Comparison of ENCODE assay signal across 35 cellular contexts in genomic region chr3:21634112-21634511, GRCh38.
"Had no signal": no experiment of that assay in that cellular context is flagged by ENCODE, and none has a peak within 500 bp of the region (broad histone marks: within the 10 kb centered on the region; RNA-seq: fewer than 3 reads in every experiment).

No MANE protein-coding gene starts in this region.

- FAIRE-seq: bronchial epithelial cell, TTC549 had no signal

- H3K4me1 ChIP-seq: ascending aorta had no signal

- H3K9me3 ChIP-seq: ascending aorta had no signal

- H3K4me3 ChIP-seq: ascending aorta, cardiac muscle cell had no signal

- H3K27me3 Mint-ChIP-seq: activated CD4-positive, alpha-beta memory T cell treated with anti-CD3 and anti-CD28 coated beads for 36 hours; activated CD4-positive, alpha-beta T cell treated with anti-CD3 and anti-CD28 coated beads, Interleukin-2, amount 10 ng/mL, durations not matched to agents 24 days and 14 days; activated CD8-positive, alpha-beta T cell treated with anti-CD3 and anti-CD28 coated beads for 36 hours; activated naive CD4-positive, alpha-beta T cell treated with anti-CD3 and anti-CD28 coated beads, Interleukin-2, amount 10 ng/mL, durations not matched to agents 7 days and 5 days; activated naive CD4-positive, alpha-beta T cell treated with anti-CD3 and anti-CD28 coated beads, Interleukin-2, amount 50 U/mL, for 24 hours; activated naive CD8-positive, alpha-beta T cell; activated naive CD8-positive, alpha-beta T cell treated with anti-CD3 and anti-CD28 coated beads, Interleukin-2, amount 10 ng/mL, durations not matched to agents 7 days and 5 days; activated naive CD8-positive, alpha-beta T cell treated with anti-CD3 and anti-CD28 coated beads, Interleukin-2, amount 50 U/mL, for 24 hours; activated T-cell treated with anti-CD3 and anti-CD28 coated beads, Interleukin-2, amount 50 U/mL, for 24 hours; brain; central memory CD8-positive, alpha-beta T cell had no signal

- ATAC-seq: activated CD8-positive, alpha-beta T cell treated with anti-CD3 and anti-CD28 coated beads for 36 hours; activated naive CD8-positive, alpha-beta T cell treated with anti-CD3 and anti-CD28 coated beads, Interleukin-2, amount 50 U/mL, for 24 hours had no signal

- H3K27me3 ChIP-seq: ascending aorta, cardiac muscle cell had no signal

- DNase-seq: activated CD4-positive, alpha-beta memory T cell treated with anti-CD3 and anti-CD28 coated beads for 36 hours; activated CD4-positive, alpha-beta T cell treated with anti-CD3 and anti-CD28 coated beads for 4 hours; activated CD4-positive, alpha-beta T cell treated with anti-CD3 and anti-CD28 coated beads, Interleukin-2, amount 10 ng/mL, durations not matched to agents 24 days and 14 days; activated CD4-positive, alpha-beta T cell treated with anti-CD3 and anti-CD28 coated beads, Interleukin-2, amount 50 U/mL, for 1 hour; activated CD4-positive, alpha-beta T cell treated with anti-CD3 and anti-CD28 coated beads, Interleukin-2, amount 50 U/mL, for 4 hours; activated CD4-positive, CD25-positive, alpha-beta regulatory T cell; activated CD4-positive, CD25-positive, alpha-beta regulatory T cell treated with anti-CD3 and anti-CD28 coated beads, Interleukin-2, amount 50 U/mL, for 72 hours; activated CD8-positive, alpha-beta memory T cell treated with anti-CD3 and anti-CD28 coated beads, Interleukin-2, amount 50 U/mL, for 48 hours; activated CD8-positive, alpha-beta T cell treated with anti-CD3 and anti-CD28 coated beads for 36 hours; activated effector memory CD4-positive, alpha-beta T cell treated with Interleukin-2 at 50 U/mL for 16 hours; activated gamma-delta T cell; activated naive CD4-positive, alpha-beta T cell treated with anti-CD3 and anti-CD28 coated beads, Interleukin-2, amount 10 ng/mL, durations not matched to agents 7 days and 5 days; activated naive CD4-positive, alpha-beta T cell treated with Interleukin-2 at 50 U/mL for 16 hours; activated naive CD8-positive, alpha-beta T cell treated with anti-CD3 and anti-CD28 coated beads, Interleukin-2, amount 10 ng/mL, durations not matched to agents 7 days and 5 days; activated naive CD8-positive, alpha-beta T cell treated with anti-CD3 and anti-CD28 coated beads, Interleukin-2, amount 50 U/mL, for 24 hours; activated T-cell treated with anti-CD3 and anti-CD28 coated beads, Interleukin-2, amount 50 U/mL, for 24 hours; activated T-cell treated with anti-CD3 and anti-CD28 coated beads, Interleukin-2, amount 50 U/mL, for 48 hours; amygdala; anterior cingulate cortex; caudate nucleus; cerebellar nuclear complex; T-helper 2 cell; T-helper 9 cell had no signal

- H3K4me1 Mint-ChIP-seq: activated CD4-positive, alpha-beta T cell treated with anti-CD3 and anti-CD28 coated beads, Interleukin-2, amount 10 ng/mL, durations not matched to agents 24 days and 14 days; activated naive CD4-positive, alpha-beta T cell treated with anti-CD3 and anti-CD28 coated beads, Interleukin-2, amount 10 ng/mL, durations not matched to agents 7 days and 5 days; activated naive CD4-positive, alpha-beta T cell treated with anti-CD3 and anti-CD28 coated beads, Interleukin-2, amount 50 U/mL, for 24 hours; activated naive CD8-positive, alpha-beta T cell treated with anti-CD3 and anti-CD28 coated beads, Interleukin-2, amount 10 ng/mL, durations not matched to agents 7 days and 5 days; activated naive CD8-positive, alpha-beta T cell treated with anti-CD3 and anti-CD28 coated beads, Interleukin-2, amount 50 U/mL, for 24 hours; brain; central memory CD8-positive, alpha-beta T cell had no signal

- H3K27ac ChIP-seq: ascending aorta, cardiac muscle cell, VCaP had no signal

- H3K9me3 Mint-ChIP-seq: activated CD4-positive, alpha-beta T cell treated with anti-CD3 and anti-CD28 coated beads, Interleukin-2, amount 10 ng/mL, durations not matched to agents 24 days and 14 days; activated naive CD4-positive, alpha-beta T cell treated with anti-CD3 and anti-CD28 coated beads, Interleukin-2, amount 50 U/mL, for 24 hours; brain; central memory CD8-positive, alpha-beta T cell had no signal

- H3K36me3 Mint-ChIP-seq: activated CD4-positive, alpha-beta memory T cell treated with anti-CD3 and anti-CD28 coated beads for 36 hours; activated naive CD4-positive, alpha-beta T cell treated with anti-CD3 and anti-CD28 coated beads, Interleukin-2, amount 10 ng/mL, durations not matched to agents 7 days and 5 days; activated naive CD4-positive, alpha-beta T cell treated with anti-CD3 and anti-CD28 coated beads, Interleukin-2, amount 50 U/mL, for 24 hours; activated naive CD8-positive, alpha-beta T cell; activated naive CD8-positive, alpha-beta T cell treated with anti-CD3 and anti-CD28 coated beads, Interleukin-2, amount 10 ng/mL, durations not matched to agents 7 days and 5 days had no signal

- H3K36me3 ChIP-seq: ascending aorta, cardiac muscle cell had no signal

- H3K4me3 Mint-ChIP-seq: activated CD4-positive, alpha-beta memory T cell treated with anti-CD3 and anti-CD28 coated beads for 36 hours; activated CD4-positive, alpha-beta T cell treated with anti-CD3 and anti-CD28 coated beads, Interleukin-2, amount 10 ng/mL, durations not matched to agents 24 days and 14 days; activated CD8-positive, alpha-beta T cell treated with anti-CD3 and anti-CD28 coated beads for 36 hours; activated naive CD4-positive, alpha-beta T cell treated with anti-CD3 and anti-CD28 coated beads, Interleukin-2, amount 10 ng/mL, durations not matched to agents 7 days and 5 days; activated naive CD4-positive, alpha-beta T cell treated with anti-CD3 and anti-CD28 coated beads, Interleukin-2, amount 50 U/mL, for 24 hours; activated naive CD8-positive, alpha-beta T cell; activated naive CD8-positive, alpha-beta T cell treated with anti-CD3 and anti-CD28 coated beads, Interleukin-2, amount 10 ng/mL, durations not matched to agents 7 days and 5 days; activated naive CD8-positive, alpha-beta T cell treated with anti-CD3 and anti-CD28 coated beads, Interleukin-2, amount 50 U/mL, for 24 hours; activated T-cell treated with anti-CD3 and anti-CD28 coated beads, Interleukin-2, amount 50 U/mL, for 24 hours; brain; central memory CD8-positive, alpha-beta T cell; T-helper 1 cell treated with Interleukin-12 subunit alpha and Interleukin-12 subunit beta and Interleukin-4 antibody, amounts not matched to agents 30 μg/mL and 1 μg/mL, for 36 hours; T-helper 2 cell treated with Interferon-gamma antibody and Interleukin-4, amounts not matched to agents 5 μg/mL and 100 μg/mL, for 36 hours had no signal

- H3K27ac Mint-ChIP-seq: activated CD4-positive, alpha-beta memory T cell treated with anti-CD3 and anti-CD28 coated beads for 36 hours; activated CD4-positive, alpha-beta T cell treated with anti-CD3 and anti-CD28 coated beads, Interleukin-2, amount 10 ng/mL, durations not matched to agents 24 days and 14 days; activated CD8-positive, alpha-beta T cell treated with anti-CD3 and anti-CD28 coated beads for 36 hours; activated naive CD4-positive, alpha-beta T cell treated with anti-CD3 and anti-CD28 coated beads, Interleukin-2, amount 10 ng/mL, durations not matched to agents 7 days and 5 days; activated naive CD4-positive, alpha-beta T cell treated with anti-CD3 and anti-CD28 coated beads, Interleukin-2, amount 50 U/mL, for 24 hours; activated naive CD8-positive, alpha-beta T cell; activated naive CD8-positive, alpha-beta T cell treated with anti-CD3 and anti-CD28 coated beads, Interleukin-2, amount 10 ng/mL, durations not matched to agents 7 days and 5 days; activated naive CD8-positive, alpha-beta T cell treated with anti-CD3 and anti-CD28 coated beads, Interleukin-2, amount 50 U/mL, for 24 hours; activated T-cell treated with anti-CD3 and anti-CD28 coated beads, Interleukin-2, amount 50 U/mL, for 24 hours; activated T-helper 2 cell treated with anti-CD3 and anti-CD28 coated beads, Interferon-gamma antibody, Interleukin-2, Interleukin-4, amounts not matched to agents 10 μg/mL and 5 μg/mL and 100 μg/mL, durations not matched to agents 14 hours and 24 hours and 36 hours; brain; T-helper 1 cell treated with Interleukin-12 subunit alpha and Interleukin-12 subunit beta and Interleukin-4 antibody, amounts not matched to agents 30 μg/mL and 1 μg/mL, for 36 hours; T-helper 2 cell treated with Interferon-gamma antibody and Interleukin-4, amounts not matched to agents 5 μg/mL and 100 μg/mL, for 36 hours had no signal
